8 cellular contexts compared by ENCODE assay signal in genomic region chr2:177784449-177784845, GRCh38.
DNase-seq lines count a peak whose midpoint lies in the region; ATAC-seq and TF ChIP-seq lines count a peak whose summit lies in the region.

No MANE protein-coding gene starts in this region.

- peak; percentile 42 for ATAC-seq in HG02973 (IDR thresholded peaks at IDR 0.05; ENCODE audit: unreplicated experiment)
- ATAC-seq in activated naive CD8-positive, alpha-beta T cell treated with anti-CD3 and anti-CD28 coated beads, Interleukin-2, amount 10 ng/mL, durations not matched to agents 7 days and 5 days (ENCODE audit: low read depth), result peak; percentile 76
- peak; percentile 74 for ATAC-seq in mucosa of descending colon
- no peak for ATAC-seq in HG02610 (IDR thresholded peaks at IDR 0.05; ENCODE audit: unreplicated experiment)
- ATAC-seq in HG02852 (IDR thresholded peaks at IDR 0.05; ENCODE audit: unreplicated experiment), result no peak
- ATAC-seq in HG03039 (IDR thresholded peaks at IDR 0.05; ENCODE audit: unreplicated experiment), result no peak

- H3K4me1 ChIP-seq in mucosa of descending colon (ENCODE audit: low read depth), result peaks cover 16% of the 10 kb centered on the region

- no peaks in the 10 kb centered on the region for H3K36me3 ChIP-seq in mucosa of descending colon (ENCODE audit: low read depth)

- no peaks in the 10 kb centered on the region for H3K9me3 ChIP-seq in mucosa of descending colon

- peaks cover 26% of the 10 kb centered on the region for H3K4me1 Mint-ChIP-seq in activated naive CD8-positive, alpha-beta T cell treated with anti-CD3 and anti-CD28 coated beads, Interleukin-2, amount 10 ng/mL, durations not matched to agents 7 days and 5 days

- H3K27ac Mint-ChIP-seq in activated naive CD8-positive, alpha-beta T cell treated with anti-CD3 and anti-CD28 coated beads, Interleukin-2, amount 10 ng/mL, durations not matched to agents 7 days and 5 days, result peak overlapping the region; percentile 84

- peaks cover 6% of the 10 kb centered on the region for H3K36me3 Mint-ChIP-seq in activated naive CD8-positive, alpha-beta T cell treated with anti-CD3 and anti-CD28 coated beads, Interleukin-2, amount 10 ng/mL, durations not matched to agents 7 days and 5 days

- no peak overlapping the region for H3K4me3 ChIP-seq in mucosa of descending colon

- POLR2A ChIA-PET in activated naive CD8-positive, alpha-beta T cell treated with anti-CD3 and anti-CD28 coated beads, Interleukin-2, amount 10 ng/mL, durations not matched to agents 7 days and 5 days (lab: Charles Lee), result no interaction called here

- peak overlapping the region; percentile 24 for H3K4me3 Mint-ChIP-seq in activated naive CD8-positive, alpha-beta T cell treated with anti-CD3 and anti-CD28 coated beads, Interleukin-2, amount 10 ng/mL, durations not matched to agents 7 days and 5 days

- peaks cover 8% of the 10 kb centered on the region for H3K9me3 Mint-ChIP-seq in activated naive CD8-positive, alpha-beta T cell treated with anti-CD3 and anti-CD28 coated beads, Interleukin-2, amount 10 ng/mL, durations not matched to agents 7 days and 5 days

- H3K27me3 Mint-ChIP-seq in activated naive CD8-positive, alpha-beta T cell treated with anti-CD3 and anti-CD28 coated beads, Interleukin-2, amount 10 ng/mL, durations not matched to agents 7 days and 5 days, result no peaks in the 10 kb centered on the region

- DNase-seq in EH (ENCODE audit: low read depth), result peak; percentile 81
- DNase-seq in activated naive CD8-positive, alpha-beta T cell treated with anti-CD3 and anti-CD28 coated beads, Interleukin-2, amount 10 ng/mL, durations not matched to agents 7 days and 5 days, result no peak
- DNase-seq in mucosa of descending colon, result no peak
- no peak for DNase-seq in NCI-H1417 treated with DMSO at 0.1 percent for 48 hours (lab: John Stamatoyannopoulos, UW)

- intact Hi-C loops in mucosa of descending colon (cut with DNase I, micrococcal nuclease), result no loop called here

- no peak for TF ChIP-seq CTCF in mucosa of descending colon (IDR thresholded peaks at IDR 0.05)

Comparison
In these comparisons a context has a peak if more than half of its experiments do, and no peak if none do; other contexts are left out.
1. ATAC-seq: peak in HG02973 (single experiment), activated naive CD8-positive, alpha-beta T cell treated with anti-CD3 and anti-CD28 coated beads, Interleukin-2, amount 10 ng/mL, durations not matched to agents 7 days and 5 days (single experiment) and mucosa of descending colon (single experiment); none in HG02610 (single experiment), HG02852 (single experiment) and HG03039 (single experiment).